Comparison of ENCODE assay signal across 34 cellular contexts in genomic region chr13:62793850-62794249, GRCh38.
"Had no signal": no experiment of that assay in that cellular context is flagged by ENCODE, and none has a peak within 500 bp of the region (broad histone marks: within the 10 kb centered on the region; RNA-seq: fewer than 3 reads in every experiment).

No MANE protein-coding gene starts in this region.

- H3K4me3 ChIP-seq: adrenal gland, body of pancreas, breast epithelium had no signal

- H3K27ac ChIP-seq: adrenal gland, body of pancreas, brain microvascular endothelial cell, breast epithelium, VCaP had no signal

- H3K36me3 ChIP-seq: adrenal gland, brain microvascular endothelial cell, breast epithelium had no signal

- H3K4me1 ChIP-seq: adrenal gland, body of pancreas, breast epithelium had no signal

- H3K27me3 ChIP-seq: adrenal gland, body of pancreas, brain microvascular endothelial cell, breast epithelium had no signal

- ATAC-seq: activated CD8-positive, alpha-beta T cell treated with anti-CD3 and anti-CD28 coated beads for 36 hours; activated naive CD4-positive, alpha-beta T cell treated with anti-CD3 and anti-CD28 coated beads, Interleukin-2, amount 50 U/mL, for 72 hours; activated T-cell treated with anti-CD3 and anti-CD28 coated beads, Interleukin-2, amount 50 U/mL, for 4 hours; activated T-cell treated with anti-CD3 and anti-CD28 coated beads, Interleukin-2, amount 50 U/mL, for 72 hours; activated T-helper 17 cell treated with anti-CD3 and anti-CD28 coated beads, Interleukin-2, amount 50 U/mL, for 72 hours; body of pancreas had no signal

- DNase-seq: activated B cell treated with CpG ODN at 0.5 μM for 24 hours; activated CD4-positive, alpha-beta memory T cell treated with anti-CD3 and anti-CD28 coated beads for 36 hours; activated CD4-positive, alpha-beta T cell treated with anti-CD3 and anti-CD28 coated beads for 4 hours; activated CD4-positive, alpha-beta T cell treated with anti-CD3 and anti-CD28 coated beads, Interleukin-2, amount 10 ng/mL, durations not matched to agents 24 days and 14 days; activated CD4-positive, alpha-beta T cell treated with anti-CD3 and anti-CD28 coated beads, Interleukin-2, amount 50 U/mL, for 1 hour; activated CD4-positive, alpha-beta T cell treated with anti-CD3 and anti-CD28 coated beads, Interleukin-2, amount 50 U/mL, for 4 hours; activated CD4-positive, CD25-positive, alpha-beta regulatory T cell treated with anti-CD3 and anti-CD28 coated beads, Interleukin-2, amount 50 U/mL, for 72 hours; activated CD8-positive, alpha-beta memory T cell treated with anti-CD3 and anti-CD28 coated beads, Interleukin-2, amount 50 U/mL, for 4 hours; activated CD8-positive, alpha-beta T cell treated with anti-CD3 and anti-CD28 coated beads for 36 hours; activated effector memory CD4-positive, alpha-beta T cell treated with anti-CD3 and anti-CD28 coated beads, Interleukin-2, amount 50 U/mL, for 16 hours; activated gamma-delta T cell treated with Interleukin-2 at 50 U/mL for 16 hours; activated naive CD4-positive, alpha-beta T cell; activated naive CD4-positive, alpha-beta T cell treated with anti-CD3 and anti-CD28 coated beads for 36 hours; activated naive CD4-positive, alpha-beta T cell treated with anti-CD3 and anti-CD28 coated beads, Interleukin-2, amount 50 U/mL, for 16 hours; activated naive CD8-positive, alpha-beta T cell treated with anti-CD3 and anti-CD28 coated beads for 36 hours; activated T-cell treated with anti-CD3 and anti-CD28 coated beads for 4 hours; activated T-cell treated with anti-CD3 and anti-CD28 coated beads, Interleukin-2, amount 50 U/mL, for 1 hour; activated T-cell treated with anti-CD3 and anti-CD28 coated beads, Interleukin-2, amount 50 U/mL, for 4 hours; activated T-cell treated with anti-CD3 and anti-CD28 coated beads, Interleukin-2, amount 50 U/mL, for 72 hours; adrenal gland; amniotic stem cell; aorta; body of pancreas; brain microvascular endothelial cell; central memory CD4-positive, alpha-beta T cell; T-helper 2 cell; T-helper 9 cell had no signal

- H3K9me3 ChIP-seq: adrenal gland, body of pancreas, breast epithelium had no signal

- FAIRE-seq: astrocyte, colon, TTC549 had no signal
